In genomic region chr9:137458194-137459146, GRCh38 we compare ENCODE assay signal across 8 cellular contexts. TPM values are rescaled to one million over a fixed set of nuclear protein-coding genes. Genes with fewer than 3 reads are reported as not detected.
DNase-seq lines count a peak whose midpoint lies in the region; ATAC-seq and TF ChIP-seq lines count a peak whose summit lies in the region.

No MANE protein-coding gene starts in this region.

- peaks cover 40% of the 10 kb centered on the region for H3K36me3 Mint-ChIP-seq in dendritic cell treated with granulocyte-macrophage colony-stimulating factor and Interleukin-4, amounts not matched to agents 40 ng/mL and 50 ng/mL, for 4 days (ENCODE audit: low read depth)

- H3K79me2 ChIP-seq in DOHH2 (ENCODE audit: control insufficient read depth, low read length) (peaks cover 20% of the 10 kb centered on the region), OCI-LY1 (ENCODE audit: insufficient read depth, low read length) (no peaks in the 10 kb centered on the region)

- no peak for TF ChIP-seq CTCF in DOHH2 (IDR thresholded peaks at IDR 0.05; ENCODE audit: low read depth, low read length, poor library complexity, severe bottlenecking)
- no peak for TF ChIP-seq CTCF in OCI-LY1 (IDR thresholded peaks at IDR 0.05; ENCODE audit: low read length)
- no peak for TF ChIP-seq CTCF in lung (IDR thresholded peaks at IDR 0.05; ENCODE audit: control extremely low read depth, extremely low read depth)

- no peaks in the 10 kb centered on the region for H3K9me3 Mint-ChIP-seq in dendritic cell treated with granulocyte-macrophage colony-stimulating factor and Interleukin-4, amounts not matched to agents 40 ng/mL and 50 ng/mL, for 4 days

- H4K20me1 ChIP-seq in DOHH2 (ENCODE audit: control insufficient read depth, insufficient read depth, low read depth, low read length) = no peaks in the 10 kb centered on the region; the same call in 1 of the 2 replicates
- H4K20me1 ChIP-seq in OCI-LY1 (ENCODE audit: insufficient read depth, low read length) = no peaks in the 10 kb centered on the region

- no peaks in the 10 kb centered on the region for H3K9me2 ChIP-seq in DOHH2 (replicated peaks; ENCODE audit: control insufficient read depth, low read length)
- H3K9me2 ChIP-seq in OCI-LY1 (ENCODE audit: low read depth, low read length) = no peaks in the 10 kb centered on the region

- H3K4me1 ChIP-seq in DOHH2 (ENCODE audit: control insufficient read depth, low read length) = peaks cover 89% of the 10 kb centered on the region
- peaks cover 50% of the 10 kb centered on the region for H3K4me1 ChIP-seq in OCI-LY1 (ENCODE audit: insufficient read depth, low read length, severe bottlenecking)
- peaks cover 0 to 9% of the 10 kb centered on the region in 2 donors for H3K4me1 ChIP-seq in lung (ENCODE audit: control insufficient read depth in 2 of 2, insufficient read depth in 2 of 2, low read length in 2 of 2)
- peaks cover 53% of the 10 kb centered on the region for H3K4me1 ChIP-seq in thymus (ENCODE audit: control insufficient read depth, insufficient read depth, low read length)

- H3K4me3 ChIP-seq in DOHH2 (ENCODE audit: low read length) (peak overlapping the region; percentile 88), OCI-LY1 (ENCODE audit: low read depth, low read length, poor library complexity, severe bottlenecking) (peak overlapping the region; percentile 65), lung (peak overlapping the region; percentile 56), thymus (ENCODE audit: low read length) (peak overlapping the region; percentile 80)

- H3K4me1 Mint-ChIP-seq in dendritic cell treated with granulocyte-macrophage colony-stimulating factor and Interleukin-4, amounts not matched to agents 40 ng/mL and 50 ng/mL, for 4 days (ENCODE audit: low read depth) = peaks cover 57% of the 10 kb centered on the region

- no peaks in the 10 kb centered on the region for H3K27me3 ChIP-seq in DOHH2 (ENCODE audit: control insufficient read depth, low read length)
- peaks cover 5% of the 10 kb centered on the region; the same call in 1 of the 2 replicates for H3K27me3 ChIP-seq in OCI-LY1 (ENCODE audit: insufficient read depth, low read length)
- no peaks in the 10 kb centered on the region for H3K27me3 ChIP-seq in lung (ENCODE audit: control insufficient read depth, insufficient read depth)
- no peaks in the 10 kb centered on the region for H3K27me3 ChIP-seq in thymus (ENCODE audit: control insufficient read depth, insufficient read depth)

- peak overlapping the region; percentile 86 for H3K4me2 ChIP-seq in DOHH2 (ENCODE audit: low read length)
- H3K4me2 ChIP-seq in OCI-LY1 (ENCODE audit: low read length) = peak overlapping the region; percentile 67

- peak; percentile 19 for ATAC-seq in GM21723 (IDR thresholded peaks at IDR 0.05; ENCODE audit: unreplicated experiment)
- no peak for ATAC-seq in lung (ENCODE audit: insufficient read depth, low FRiP score)

- intact Hi-C loops in dendritic cell treated with granulocyte-macrophage colony-stimulating factor and Interleukin-4, amounts not matched to agents 40 ng/mL and 50 ng/mL, for 4 days (cut with micrococcal nuclease) = no loop called here

- peaks cover 18% of the 10 kb centered on the region for H3K27me3 Mint-ChIP-seq in dendritic cell treated with granulocyte-macrophage colony-stimulating factor and Interleukin-4, amounts not matched to agents 40 ng/mL and 50 ng/mL, for 4 days

- no peak overlapping the region for H2AFZ ChIP-seq in OCI-LY1 (ENCODE audit: low read length)

- whole genome bisulfite sequencing in lung, 2 donors = 16 to 47% methylated on average over 32 to 87 of the region's 87 CpGs
- 25% methylated on average over 87 of the region's 87 CpGs for WGBS in thymus

- no peak for DNase-seq in lung (ENCODE audit: low spot score)
- no peak for DNase-seq in SW 1271 (lab: John Stamatoyannopoulos, UW)
- DNase-seq in COLO829 (ENCODE audit: low spot score) = no peak

- H3K4me3 Mint-ChIP-seq in dendritic cell treated with granulocyte-macrophage colony-stimulating factor and Interleukin-4, amounts not matched to agents 40 ng/mL and 50 ng/mL, for 4 days = peak overlapping the region; percentile 62

- peak overlapping the region; percentile 56 for H3K9ac ChIP-seq in OCI-LY1 (ENCODE audit: low read length)

- H3K9me3 ChIP-seq in DOHH2 (ENCODE audit: control insufficient read depth, insufficient read depth, low read length) (no peaks in the 10 kb centered on the region), OCI-LY1 (ENCODE audit: low read length) (no peaks in the 10 kb centered on the region), lung (ENCODE audit: control insufficient read depth in 2 of 2, insufficient read depth in 1 of 2, low read length in 1 of 2) (no peaks in the 10 kb centered on the region), thymus (ENCODE audit: control insufficient read depth) (peaks cover under 1% of the 10 kb centered on the region)

- no peak overlapping the region for H3K27ac ChIP-seq in DOHH2 (ENCODE audit: low read depth, low read length)
- H3K27ac ChIP-seq in OCI-LY1 (ENCODE audit: low read depth, low read length, poor library complexity, severe bottlenecking) = no peak overlapping the region
- H3K27ac ChIP-seq in lung (ENCODE audit: low read depth in 1 of 2, low read length in 1 of 2) = peak overlapping the region in 1 of 2 donors; percentile 56
- H3K27ac ChIP-seq in thymus (ENCODE audit: low read depth) = peak overlapping the region; percentile 36

- no peak overlapping the region for H3K27ac Mint-ChIP-seq in dendritic cell treated with granulocyte-macrophage colony-stimulating factor and Interleukin-4, amounts not matched to agents 40 ng/mL and 50 ng/mL, for 4 days

- H3K36me3 ChIP-seq in DOHH2 (ENCODE audit: control insufficient read depth, low read length) (peaks cover 47% of the 10 kb centered on the region), OCI-LY1 (ENCODE audit: insufficient read depth, low read length) (peaks cover 16% of the 10 kb centered on the region), lung (ENCODE audit: control insufficient read depth in 2 of 2, insufficient read depth in 2 of 2, low read length in 2 of 2) (peaks cover 0 to 12% of the 10 kb centered on the region in 2 donors), thymus (ENCODE audit: control insufficient read depth, insufficient read depth) (peaks cover 17% of the 10 kb centered on the region)

- H3F3A ChIP-seq in DOHH2 (ENCODE audit: control insufficient read depth, insufficient read depth) (no peaks in the 10 kb centered on the region), OCI-LY1 (ENCODE audit: insufficient read depth, low read length) (no peaks in the 10 kb centered on the region)

RNA-seq across cellular contexts. Expression of gene NSMF, which starts 0.7 kb away (rescaled TPM):
- total RNA-seq in lung = 10 to 100 TPM; 13.8 to 34.1 TPM
- 10 to 100 TPM; 26.1 to 39.8 TPM for polyA plus RNA-seq in lung
- 77.6 TPM for polyA plus RNA-seq in thymus

RNA-seq across cellular contexts. Expression of gene ENTPD8, which starts 17.3 kb away (rescaled TPM):
- total RNA-seq in lung = under 1 TPM; 0.14 to 0.28 TPM
- polyA plus RNA-seq in lung = under 1 TPM; 0.08 to 0.45 TPM
- polyA plus RNA-seq in thymus = 3.8 TPM

RNA-seq across cellular contexts. Expression of gene NOXA1, which starts 35.3 kb away (rescaled TPM):
- 10 to 100 TPM in 1 of 2 donors, 1 to 10 TPM in 1; 3.1 to 10.1 TPM for total RNA-seq in lung
- polyA plus RNA-seq in lung = 10 to 100 TPM in 1 of 2 donors, 1 to 10 TPM in 1; 2.1 to 11.7 TPM
- polyA plus RNA-seq in thymus = 8.4 TPM

RNA-seq across cellular contexts. Expression of gene EXD3, which starts 35.5 kb away (rescaled TPM):
- 10 to 100 TPM; 17.5 to 21.5 TPM for total RNA-seq in lung
- polyA plus RNA-seq in lung (10 to 100 TPM in 1 of 2 donors, 1 to 10 TPM in 1; 8.6 to 30.5 TPM), thymus (16.8 TPM)
